21 cellular contexts compared by ENCODE assay signal in the genomic region with DNA sequence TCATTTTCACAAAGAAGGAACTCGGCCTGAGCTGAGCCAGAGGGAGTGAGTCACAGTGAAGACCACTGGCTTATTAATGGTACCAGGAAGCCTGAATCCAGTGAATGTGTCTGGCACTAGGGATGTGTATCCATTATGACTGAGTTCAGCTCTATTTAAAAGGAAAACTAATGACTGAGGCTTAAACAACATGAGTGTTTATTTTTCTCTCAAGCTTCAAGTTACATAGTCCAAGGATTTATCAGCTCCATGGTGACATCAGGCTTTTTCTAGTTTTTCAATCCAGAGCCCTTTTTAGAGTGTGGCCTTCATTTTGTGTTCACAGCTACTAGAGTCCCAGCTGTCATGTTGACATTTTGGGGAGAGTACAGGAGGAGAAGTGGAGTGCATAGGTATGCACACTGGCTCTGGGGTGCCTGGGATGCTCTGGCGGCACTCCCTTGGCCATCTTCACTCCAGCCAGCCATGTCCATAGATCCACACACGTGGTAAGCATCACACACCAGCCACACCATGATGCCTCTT.
DNase-seq lines count a peak whose midpoint lies in the region; ATAC-seq and TF ChIP-seq lines count a peak whose summit lies in the region.
"Had no signal": no experiment of that assay in that cellular context is flagged by ENCODE, and none has a peak within 500 bp of the region (broad histone marks: within the 10 kb centered on the region; RNA-seq: fewer than 3 reads in every experiment).

No MANE protein-coding gene starts in this region.

- H3K27me3 ChIP-seq in IMR-90 (ENCODE audit: control insufficient read depth, insufficient read depth, low read length) (no peaks in the 10 kb centered on the region; the same call in 1 of the 2 replicates), lower lobe of right lung (ENCODE audit: low read depth) (no peaks in the 10 kb centered on the region), foreskin keratinocyte (no peaks in the 10 kb centered on the region)
- H3K27me3 ChIP-seq: Peyer's patch had no signal

- H2BK15ac ChIP-seq in IMR-90 (ENCODE audit: low read depth, low read length), result no peak overlapping the region

- dilution Hi-C loops in IMR-90 (cut with HindIII; ENCODE audit: low sequenced_read_pairs, unreplicated experiment), result no loop called here

- H4K5ac ChIP-seq in IMR-90 (ENCODE audit: low read depth, low read length), result no peak overlapping the region

- no peak overlapping the region for H2AK5ac ChIP-seq in IMR-90 (ENCODE audit: low read depth, low read length)

- H3K14ac ChIP-seq in IMR-90 (replicated peaks; ENCODE audit: low read depth, low read length), result no peak overlapping the region

- no peak overlapping the region for H2AK9ac ChIP-seq in IMR-90 (replicated peaks; ENCODE audit: low read depth, low read length, poor library complexity)

- no peaks in the 10 kb centered on the region for H4K20me1 ChIP-seq in IMR-90 (ENCODE audit: insufficient read depth, low read length)

- H3K4me1 ChIP-seq in IMR-90 (ENCODE audit: control insufficient read depth, insufficient read depth, low read length) (peaks cover 2% of the 10 kb centered on the region; the same call in 1 of the 2 replicates), lower lobe of right lung (no peaks in the 10 kb centered on the region), foreskin keratinocyte (no peaks in the 10 kb centered on the region)

- no TSS peak for BruUV-seq in IMR-90 (replicated peaks; lab: Mats Ljungman, UMichigan)

- TF ChIP-seq POLR2A in IMR-90 (IDR thresholded peaks at IDR 0.05; ENCODE audit: low read depth, low read length), result no peak

- H3K9me1 ChIP-seq in IMR-90 (ENCODE audit: insufficient read depth, low read length), result no peaks in the 10 kb centered on the region

- DNase-seq in IMR-90 (peak; percentile 2), NCI-H2029 treated with DMSO at 0.1 percent for 48 hours (lab: John Stamatoyannopoulos, UW) (peak; percentile 78), NCI-H510A treated with DMSO at 0.1 percent for 48 hours (lab: John Stamatoyannopoulos, UW) (peak; percentile 75), lower lobe of right lung (no peak), RPMI8226 (no peak), foreskin keratinocyte (no peak)
- DNase-seq: Calu3; CD4-positive, CD25-positive, alpha-beta regulatory T cell; GF-D8; GM23248; HCEC 1CT; MM.1S; NCI-H187; NCI-H226; NCI-H82; Peyer's patch; Right ventricle myocardium superior; SK-N-SH; T-helper 1 cell; T1000 had no signal

- H2BK5ac ChIP-seq in IMR-90 (ENCODE audit: low read depth, low read length, poor library complexity, severe bottlenecking), result no peak overlapping the region

- no peak overlapping the region for H3K4me2 ChIP-seq in IMR-90 (ENCODE audit: low read depth, low read length)
- H3K4me2 ChIP-seq: SK-N-SH had no signal

- no peak overlapping the region for H3K56ac ChIP-seq in IMR-90 (ENCODE audit: extremely low read depth, insufficient read depth, low read length)

- POLR2A ChIA-PET in IMR-90 (lab: Charles Lee; ENCODE audit: unreplicated experiment), result no interaction called here

- no peak overlapping the region for H2BK20ac ChIP-seq in IMR-90 (ENCODE audit: low read depth, low read length)

- H3K9ac ChIP-seq in IMR-90 (ENCODE audit: low read depth, low read length), result no peak overlapping the region
- H3K9ac ChIP-seq: GM23248, SK-N-SH had no signal

- intact Hi-C loops in IMR-90 (cut with micrococcal nuclease), result no loop called here
- intact Hi-C loops in lower lobe of right lung (cut with DNase I), result no loop called here

- no peak overlapping the region for H3K4me3 ChIP-seq in IMR-90 (ENCODE audit: insufficient read depth, low read depth, low read length)
- no peak overlapping the region for H3K4me3 ChIP-seq in lower lobe of right lung
- H3K4me3 ChIP-seq: GM23248, Peyer's patch had no signal

- no peaks in the 10 kb centered on the region; the same call in 1 of the 2 replicates for H3K9me3 ChIP-seq in IMR-90 (ENCODE audit: control insufficient read depth, insufficient read depth, low read length)
- H3K9me3 ChIP-seq in lower lobe of right lung, result no peaks in the 10 kb centered on the region
- H3K9me3 ChIP-seq: SK-N-SH had no signal

- ATAC-seq in IMR-90 (ENCODE audit: low read depth), result peak; percentile 87
- ATAC-seq in lower lobe of right lung, result peak; percentile 14 to 46
- no peak for ATAC-seq in HG03520 (IDR thresholded peaks at IDR 0.05; ENCODE audit: unreplicated experiment)
- no peak for ATAC-seq in foreskin keratinocyte

- no peak overlapping the region for H3K27ac ChIP-seq in IMR-90 (ENCODE audit: insufficient read depth, low read length)
- no peak overlapping the region for H3K27ac ChIP-seq in lower lobe of right lung
- no peak overlapping the region for H3K27ac ChIP-seq in foreskin keratinocyte
- H3K27ac ChIP-seq: GM23248, Peyer's patch had no signal

- H2AFZ ChIP-seq in IMR-90 (replicated peaks; ENCODE audit: low read length, poor library complexity), result no peak overlapping the region
- H2AFZ ChIP-seq: GM23248 had no signal

- WGBS in IMR-90 (ENCODE audit: extremely low coverage in 2 of 2, insufficient read length in 1 of 2), 2 experiments, result no CpG with 5 or more reads among the region's 3 CpGs

- in situ Hi-C loops in IMR-90 (cut with MboI; ENCODE audit: low sequenced_read_pairs), result no loop called here

- CTCF ChIA-PET in IMR-90 (lab: Yijun Ruan, JAX), result interaction anchor here (0.7 kb wide), 1 partner anchor 10 kb away, joined by 3 read pairs; no protein-coding TSS in a partner anchor

- H4K8ac ChIP-seq in IMR-90 (ENCODE audit: low read depth in 2 of 2, low read length in 2 of 2), result no peak overlapping the region

- no peak overlapping the region; the same call in 1 of the 2 replicates for H3K18ac ChIP-seq in IMR-90 (ENCODE audit: low read depth, low read length)

- no peaks in the 10 kb centered on the region for H3K79me1 ChIP-seq in IMR-90 (ENCODE audit: low read depth in 1 of 2, low read length in 2 of 2)

- no peak overlapping the region for H2BK120ac ChIP-seq in IMR-90 (ENCODE audit: low read depth, low read length)

- no peak for TF ChIP-seq RAD21 in IMR-90 (IDR thresholded peaks at IDR 0.05; ENCODE audit: low read length)

- H3K23ac ChIP-seq in IMR-90 (ENCODE audit: low read depth, low read length), result no peak overlapping the region

- H4K91ac ChIP-seq in IMR-90 (ENCODE audit: insufficient read depth, low read depth, low read length), result no peak overlapping the region

- H3K36me3 ChIP-seq in IMR-90 (ENCODE audit: control insufficient read depth, insufficient read depth, low read length) (no peaks in the 10 kb centered on the region), lower lobe of right lung (no peaks in the 10 kb centered on the region)
- H3K36me3 ChIP-seq: Peyer's patch had no signal

- no peak overlapping the region for H3K4ac ChIP-seq in IMR-90 (ENCODE audit: low read depth, low read length)

- TF ChIP-seq CTCF in IMR-90 (conservative IDR thresholded peaks at IDR 0.05; ENCODE audit: low read depth, low read length), result no peak
- TF ChIP-seq CTCF in lower lobe of right lung (IDR thresholded peaks at IDR 0.05), result no peak
- TF ChIP-seq CTCF in foreskin keratinocyte (conservative IDR thresholded peaks at IDR 0.05), result no peak

TF ChIP-seq in IMR-90, 13 proteins besides CTCF, POLR2A, EP300 and RAD21:
- TF ChIP-seq FOS (IDR thresholded peaks at IDR 0.05; ENCODE audit: low read depth, low read length) (no peak), CHD1 (IDR thresholded peaks at IDR 0.05; ENCODE audit: low read depth, low read length) (no peak), BHLHE40 (IDR thresholded peaks at IDR 0.05; ENCODE audit: low read depth, low read length) (no peak), MXI1 (IDR thresholded peaks at IDR 0.05; ENCODE audit: borderline replicate concordance, low read depth, low read length) (no peak), MAFK (IDR thresholded peaks at IDR 0.05; ENCODE audit: low read depth, low read length) (no peak), RCOR1 (IDR thresholded peaks at IDR 0.05; ENCODE audit: insufficient replicate concordance, low read length) (no peak), NFE2L2 (IDR thresholded peaks at IDR 0.05; ENCODE audit: low read depth, low read length) (no peak), MAZ (IDR thresholded peaks at IDR 0.05; ENCODE audit: borderline replicate concordance, low read depth, low read length) (no peak), CEBPB (IDR thresholded peaks at IDR 0.05; ENCODE audit: low read depth, low read length) (no peak), RFX5 (IDR thresholded peaks at IDR 0.05; ENCODE audit: low read depth, low read length) (no peak), SMC3 (IDR thresholded peaks at IDR 0.05; ENCODE audit: low read depth, low read length) (no peak)
- TF ChIP-seq, protein P1, sequence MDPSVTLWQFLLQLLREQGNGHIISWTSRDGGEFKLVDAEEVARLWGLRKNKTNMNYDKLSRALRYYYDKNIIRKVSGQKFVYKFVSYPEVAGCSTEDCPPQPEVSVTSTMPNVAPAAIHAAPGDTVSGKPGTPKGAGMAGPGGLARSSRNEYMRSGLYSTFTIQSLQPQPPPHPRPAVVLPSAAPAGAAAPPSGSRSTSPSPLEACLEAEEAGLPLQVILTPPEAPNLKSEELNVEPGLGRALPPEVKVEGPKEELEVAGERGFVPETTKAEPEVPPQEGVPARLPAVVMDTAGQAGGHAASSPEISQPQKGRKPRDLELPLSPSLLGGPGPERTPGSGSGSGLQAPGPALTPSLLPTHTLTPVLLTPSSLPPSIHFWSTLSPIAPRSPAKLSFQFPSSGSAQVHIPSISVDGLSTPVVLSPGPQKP (IDR thresholded peaks at IDR 0.05; ENCODE audit: borderline replicate concordance, low read depth, low read length), result no peak
- TF ChIP-seq, protein P2, sequence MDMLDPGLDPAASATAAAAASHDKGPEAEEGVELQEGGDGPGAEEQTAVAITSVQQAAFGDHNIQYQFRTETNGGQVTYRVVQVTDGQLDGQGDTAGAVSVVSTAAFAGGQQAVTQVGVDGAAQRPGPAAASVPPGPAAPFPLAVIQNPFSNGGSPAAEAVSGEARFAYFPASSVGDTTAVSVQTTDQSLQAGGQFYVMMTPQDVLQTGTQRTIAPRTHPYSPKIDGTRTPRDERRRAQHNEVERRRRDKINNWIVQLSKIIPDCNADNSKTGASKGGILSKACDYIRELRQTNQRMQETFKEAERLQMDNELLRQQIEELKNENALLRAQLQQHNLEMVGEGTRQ (IDR thresholded peaks at IDR 0.05; ENCODE audit: low read depth, low read length), result no peak
TF ChIP-seq in IMR-90: peak in this region for 0.

Comparison
In these comparisons a context has a peak if more than half of its experiments do, and no peak if none do; other contexts are left out.
1. ATAC-seq: peak in IMR-90 (single experiment) and lower lobe of right lung (2 of 2); none in HG03520 (single experiment) and foreskin keratinocyte (single experiment).
2. DNase-seq: peak in IMR-90 (single experiment), NCI-H2029 treated with DMSO at 0.1 percent for 48 hours (single experiment) and NCI-H510A treated with DMSO at 0.1 percent for 48 hours (single experiment); none in lower lobe of right lung (single experiment), RPMI8226 (single experiment) and foreskin keratinocyte (0 of 2).